Comparison of ENCODE assay signal across 28 cellular contexts in genomic region chr12:88127099-88127498, GRCh38.
"Had no signal": no experiment of that assay in that cellular context is flagged by ENCODE, and none has a peak within 500 bp of the region (broad histone marks: within the 10 kb centered on the region; RNA-seq: fewer than 3 reads in every experiment).

No MANE protein-coding gene starts in this region.

- H3K27ac ChIP-seq: stomach, suprapubic skin, testis, thoracic aorta, thyroid gland, tibial artery, tibial nerve, transverse colon, upper lobe of left lung, upper lobe of right lung, vagina had no signal

- H3K27me3 ChIP-seq: stomach, suprapubic skin, testis, thyroid gland, tibial artery, tibial nerve, transverse colon, upper lobe of left lung, upper lobe of right lung, vagina had no signal

- H3K9me3 ChIP-seq: stomach, suprapubic skin, testis, thoracic aorta, thyroid gland, tibial artery, tibial nerve, transverse colon, upper lobe of left lung, upper lobe of right lung, vagina had no signal

- H3K9me3 Mint-ChIP-seq: stimulated activated effector memory CD8-positive, alpha-beta T cell treated with anti-CD3 and anti-CD28 coated beads, Interleukin-12 subunit alpha, Interleukin-12 subunit beta, amount 100 ng/mL, for 72 hours; stimulated activated memory B cell treated with anti-CD40 and anti-IgM and Interleukin-4, amounts not matched to agents 10 μg/mL and 1 μg/mL and 100 μg/mL, for 72 hours; stimulated activated naive B cell treated with anti-CD40 and anti-IgM and Interleukin-4, amounts not matched to agents 10 μg/mL and 1 μg/mL and 100 μg/mL, for 72 hours; stimulated activated naive CD8-positive, alpha-beta T cell treated with anti-CD3 and anti-CD28 coated beads, Interleukin-15, amount 100 ng/mL, for 72 hours; stimulated activated naive CD8-positive, alpha-beta T cell treated with anti-CD3 and anti-CD28 coated beads, Interleukin-15, Interleukin-2, amounts not matched to agents 100 ng/mL and 50 ng/mL, for 24 hours; type B pancreatic cell had no signal

- ATAC-seq: stimulated activated effector memory CD8-positive, alpha-beta T cell treated with anti-CD3 and anti-CD28 coated beads, Interleukin-12 subunit alpha, Interleukin-12 subunit beta, amount 100 ng/mL, for 72 hours; stimulated activated memory B cell treated with anti-CD40 and anti-IgM and Interleukin-4, amounts not matched to agents 10 μg/mL and 1 μg/mL and 100 μg/mL, for 72 hours; stimulated activated naive B cell treated with anti-CD40 and anti-IgM and Interleukin-4, amounts not matched to agents 10 μg/mL and 1 μg/mL and 100 μg/mL, for 72 hours; stimulated activated naive CD8-positive, alpha-beta T cell treated with anti-CD3 and anti-CD28 coated beads, Interleukin-15, amount 100 ng/mL, for 72 hours; stimulated activated naive CD8-positive, alpha-beta T cell treated with anti-CD3 and anti-CD28 coated beads, Interleukin-15, Interleukin-2, amounts not matched to agents 100 U/mL and 50 U/mL, for 24 hours; upper lobe of right lung had no signal

- DNase-seq: stimulated activated CD4-positive, alpha-beta T cell treated with anti-CD3 and anti-CD28 coated beads, Interleukin-2, amount 100 ng/mL, for 48 hours; stimulated activated CD4-positive, alpha-beta T cell treated with anti-CD3 and anti-CD28 coated beads, Interleukin-4, amount 100 ng/mL, for 1 hour; stimulated activated CD4-positive, alpha-beta T cell treated with anti-CD3 and anti-CD28 coated beads, Interleukin-4, amount 100 ng/mL, for 24 hours; stimulated activated CD4-positive, alpha-beta T cell treated with anti-CD3 and anti-CD28 coated beads, Interleukin-4, amount 100 ng/mL, for 4 hours; stimulated activated CD8-positive, alpha-beta memory T cell treated with anti-CD3 and anti-CD28 coated beads, Interleukin-4, amount 100 ng/mL, for 48 hours; stimulated activated naive B cell treated with anti-CD40 and anti-IgM and Interleukin-4, amounts not matched to agents 10 μg/mL and 1 μg/mL and 100 μg/mL, for 72 hours; stimulated activated naive CD4-positive, alpha-beta T cell; stimulated activated naive CD4-positive, alpha-beta T cell treated with Interleukin-2 at 50 U/mL for 16 hours; stimulated activated naive CD8-positive, alpha-beta T cell treated with anti-CD3 and anti-CD28 coated beads, Interleukin-15, amount 100 ng/mL, for 72 hours; stimulated activated naive CD8-positive, alpha-beta T cell treated with anti-CD3 and anti-CD28 coated beads, Interleukin-15, Interleukin-2, amounts not matched to agents 100 U/mL and 50 U/mL, for 24 hours; stomach; substantia nigra; testis; thyroid gland; tibial artery; transverse colon; trophoblast cell; upper lobe of left lung; upper lobe of right lung had no signal

- H3K4me1 ChIP-seq: suprapubic skin, testis, thyroid gland, tibial artery, tibial nerve, transverse colon, upper lobe of left lung, upper lobe of right lung, vagina had no signal

- H3K4me3 ChIP-seq: stomach, suprapubic skin, testis, thoracic aorta, thyroid gland, tibial artery, tibial nerve, transverse colon, upper lobe of left lung, upper lobe of right lung, vagina had no signal

- FAIRE-seq: urothelium cell line had no signal

- H3K4me3 Mint-ChIP-seq: stimulated activated effector memory CD8-positive, alpha-beta T cell treated with anti-CD3 and anti-CD28 coated beads, Interleukin-12 subunit alpha, Interleukin-12 subunit beta, amount 100 ng/mL, for 72 hours; stimulated activated memory B cell treated with anti-CD40 and anti-IgM and Interleukin-4, amounts not matched to agents 10 μg/mL and 1 μg/mL and 100 μg/mL, for 72 hours; stimulated activated naive B cell treated with anti-CD40 and anti-IgM and Interleukin-4, amounts not matched to agents 10 μg/mL and 1 μg/mL and 100 μg/mL, for 72 hours; stimulated activated naive CD8-positive, alpha-beta T cell treated with anti-CD3 and anti-CD28 coated beads, Interleukin-15, amount 100 ng/mL, for 72 hours; stimulated activated naive CD8-positive, alpha-beta T cell treated with anti-CD3 and anti-CD28 coated beads, Interleukin-15, Interleukin-2, amounts not matched to agents 100 ng/mL and 50 ng/mL, for 24 hours; type B pancreatic cell had no signal

- H3K4me1 Mint-ChIP-seq: stimulated activated effector memory CD8-positive, alpha-beta T cell treated with anti-CD3 and anti-CD28 coated beads, Interleukin-12 subunit alpha, Interleukin-12 subunit beta, amount 100 ng/mL, for 72 hours; stimulated activated naive CD8-positive, alpha-beta T cell treated with anti-CD3 and anti-CD28 coated beads, Interleukin-15, amount 100 ng/mL, for 72 hours had no signal

- H3K27me3 Mint-ChIP-seq: stimulated activated memory B cell treated with anti-CD40 and anti-IgM and Interleukin-4, amounts not matched to agents 10 μg/mL and 1 μg/mL and 100 μg/mL, for 72 hours; stimulated activated naive B cell treated with anti-CD40 and anti-IgM and Interleukin-4, amounts not matched to agents 10 μg/mL and 1 μg/mL and 100 μg/mL, for 72 hours; stimulated activated naive CD8-positive, alpha-beta T cell treated with anti-CD3 and anti-CD28 coated beads, Interleukin-15, amount 100 ng/mL, for 72 hours; stimulated activated naive CD8-positive, alpha-beta T cell treated with anti-CD3 and anti-CD28 coated beads, Interleukin-15, Interleukin-2, amounts not matched to agents 100 ng/mL and 50 ng/mL, for 24 hours; type B pancreatic cell had no signal

- H3K27ac Mint-ChIP-seq: stimulated activated effector memory CD8-positive, alpha-beta T cell treated with anti-CD3 and anti-CD28 coated beads, Interleukin-12 subunit alpha, Interleukin-12 subunit beta, amount 100 ng/mL, for 72 hours; stimulated activated memory B cell treated with anti-CD40 and anti-IgM and Interleukin-4, amounts not matched to agents 10 μg/mL and 1 μg/mL and 100 μg/mL, for 72 hours; stimulated activated naive B cell treated with anti-CD40 and anti-IgM and Interleukin-4, amounts not matched to agents 10 μg/mL and 1 μg/mL and 100 μg/mL, for 72 hours; stimulated activated naive CD8-positive, alpha-beta T cell treated with anti-CD3 and anti-CD28 coated beads, Interleukin-15, Interleukin-2, amounts not matched to agents 100 ng/mL and 50 ng/mL, for 24 hours; type B pancreatic cell had no signal
